ENCODE assay signal across 16 cellular contexts in genomic region chr7:78134748-78135147, GRCh38.
A peak's percentile ranks its signal among the peaks of the same experiment; 100 is the strongest.
DNase-seq lines count a peak whose midpoint lies in the region; ATAC-seq, FAIRE-seq and TF ChIP-seq lines count a peak whose summit lies in the region.
"Had no signal": no experiment of that assay in that cellular context is flagged by ENCODE, and none has a peak within 500 bp of the region (broad histone marks: within the 10 kb centered on the region; RNA-seq: fewer than 3 reads in every experiment).

No MANE protein-coding gene starts in this region.

- H3K9me3 ChIP-seq in K562 (replicated peaks; ENCODE audit: control insufficient read depth, insufficient read depth, low read depth, low read length) (no peaks in the 10 kb centered on the region), neuronal stem cell (replicated peaks in 1 of 2; ENCODE audit: control insufficient read depth in 2 of 2, insufficient read depth in 1 of 2, low read depth in 1 of 2, low read length in 2 of 2) (no peaks in the 10 kb centered on the region), ascending aorta (no peaks in the 10 kb centered on the region), MG63 (no peaks in the 10 kb centered on the region)
- H3K9me3 ChIP-seq: BE2C had no signal

- no peaks in the 10 kb centered on the region for H3K36me3 ChIP-seq in K562 (ENCODE audit: control insufficient read depth, insufficient read depth, low read length)
- H3K36me3 ChIP-seq in neuronal stem cell (replicated peaks in 1 of 2; ENCODE audit: control insufficient read depth in 2 of 2, insufficient read depth in 2 of 2, low read length in 2 of 2): peaks cover 0 to 3% of the 10 kb centered on the region in 2 donors
- no peaks in the 10 kb centered on the region for H3K36me3 ChIP-seq in ascending aorta
- H3K36me3 ChIP-seq in MG63: no peaks in the 10 kb centered on the region
- H3K36me3 ChIP-seq: BE2C had no signal

- H2AK5ac ChIP-seq in neuronal stem cell (ENCODE audit: low read depth, low read length): no peak overlapping the region

- H4K91ac ChIP-seq in neuronal stem cell (ENCODE audit: low read depth, low read length, poor library complexity): no peak overlapping the region

- H3K4me1 ChIP-seq in K562 (replicated peaks in 1 of 2; ENCODE audit: control insufficient read depth in 2 of 2, insufficient read depth in 2 of 2, low read length in 2 of 2) (no peaks in the 10 kb centered on the region), neuronal stem cell (ENCODE audit: control insufficient read depth in 2 of 2, insufficient read depth in 1 of 2, low read depth in 1 of 2, low read length in 2 of 2) (peaks cover 0 to 15% of the 10 kb centered on the region in 2 donors), ascending aorta (no peaks in the 10 kb centered on the region)

- no peak overlapping the region for H2BK5ac ChIP-seq in neuronal stem cell (ENCODE audit: low read length)

- CTCF ChIA-PET in K562 (lab: Yijun Ruan, JAX; ENCODE audit: low intra/inter-chr PET ratio): interaction anchor here (1.4 kb wide), 1 partner anchor 1884 kb away, joined by 3 read pairs; no protein-coding TSS in a partner anchor

- H3K9ac ChIP-seq in K562 (ENCODE audit: insufficient read depth in 1 of 2, low read depth in 2 of 2, low read length in 2 of 2) (no peak overlapping the region), neuronal stem cell (ENCODE audit: low read depth, low read length, poor library complexity) (no peak overlapping the region)

- WGBS in K562 (ENCODE audit: insufficient coverage, low coverage, missing lambda C conversion rate): 1% methylated on average over 11 of the region's 11 CpGs
- WGBS in neuronal stem cell (ENCODE audit: extremely low coverage in 2 of 2, insufficient read length in 2 of 2, insufficient replicate concordance in 1 of 2), 2 donors: no CpG with 5 or more reads among the region's 11 CpGs

- no peak overlapping the region for H2BK15ac ChIP-seq in neuronal stem cell (ENCODE audit: low read length)

- intact Hi-C loops in K562 (cut with micrococcal nuclease) (loop anchor here (1.0 to 10.0 kb wide), 2 partner anchors 92 to 1880 kb away; no protein-coding TSS in a partner anchor), ascending aorta (cut with DNase I) (loop anchor here (2.0 to 5.0 kb wide), 2 partner anchors 92 to 1043 kb away; no protein-coding TSS in a partner anchor)

- TF ChIP-seq EP300 in K562 (IDR thresholded peaks at IDR 0.05; ENCODE audit: low read length): no peak

- H3K4ac ChIP-seq in neuronal stem cell (ENCODE audit: low read length): no peak overlapping the region

- H2BK12ac ChIP-seq in neuronal stem cell (ENCODE audit: low read length): no peak overlapping the region

- peak overlapping the region; percentile 55 for H3K18ac ChIP-seq in neuronal stem cell (ENCODE audit: low read length)

- H3K79me2 ChIP-seq in K562 (ENCODE audit: control insufficient read depth, insufficient read depth, low read length): no peaks in the 10 kb centered on the region

- in situ Hi-C loops in K562 (cut with MboI): no loop called here

- POLR2A ChIA-PET in K562 (lab: Yijun Ruan, JAX): interaction anchor here (0.8 to 1.5 kb wide), 3 partner anchors 9 to 15 kb away, joined by 3 to 5 read pairs (median 3); no protein-coding TSS in a partner anchor

- FAIRE-seq in K562 (lab: Jason Lieb, UNC): no peak
- FAIRE-seq: D721Med had no signal

- no peak for TF ChIP-seq POLR2A in K562 (conservative IDR thresholded peaks at IDR 0.05)

- H2AFZ ChIP-seq in K562 (ENCODE audit: low read depth, low read length): no peak overlapping the region
- H2AFZ ChIP-seq in neuronal stem cell (ENCODE audit: low read length): no peak overlapping the region

- H4K20me1 ChIP-seq in K562 (replicated peaks; ENCODE audit: control insufficient read depth, insufficient read depth, low read length): no peaks in the 10 kb centered on the region

- no peak for TF ChIP-seq RAD21 in K562 (CRISPR knock-in tag; conservative IDR thresholded peaks at IDR 0.05 in 1 of 2, IDR thresholded peaks at IDR 0.05 in 1 of 2)

- no peak overlapping the region for H3K14ac ChIP-seq in neuronal stem cell (ENCODE audit: low read length)

- no peaks in the 10 kb centered on the region for H3K9me1 ChIP-seq in K562 (ENCODE audit: control insufficient read depth, insufficient read depth, low read length)

- no TSS peak for BruUV-seq in K562 (replicated peaks; lab: Mats Ljungman, UMichigan)

- H3K4me2 ChIP-seq in K562 (ENCODE audit: insufficient read depth, low read length) (no peak overlapping the region), neuronal stem cell (ENCODE audit: insufficient read depth, low read length, poor library complexity, severe bottlenecking) (no peak overlapping the region)

- peak overlapping the region; percentile 81 for H3K23ac ChIP-seq in neuronal stem cell (ENCODE audit: low read depth, low read length, poor library complexity)

- peak; percentile 11 for ATAC-seq in HG03378 (IDR thresholded peaks at IDR 0.05; ENCODE audit: unreplicated experiment)
- peak; percentile 76 for ATAC-seq in K562

- H3K27me3 ChIP-seq in K562 (ENCODE audit: control insufficient read depth in 2 of 2, insufficient read depth in 2 of 2, low read length in 2 of 2) (peaks cover 2 to 12% of the 10 kb centered on the region in 2 experiments; a peak in 3 of 5 replicates), neuronal stem cell (ENCODE audit: control insufficient read depth in 3 of 3, insufficient read depth in 3 of 3, low read depth in 1 of 3, low read length in 3 of 3) (no peaks in the 10 kb centered on the region), ascending aorta (no peaks in the 10 kb centered on the region), MG63 (no peaks in the 10 kb centered on the region)
- H3K27me3 ChIP-seq: BE2C had no signal

- H2BK120ac ChIP-seq in neuronal stem cell (ENCODE audit: low read depth, low read length): no peak overlapping the region

- TF ChIP-seq CTCF in K562 (IDR thresholded peaks at IDR 0.05 in 2 of 3, conservative IDR thresholded peaks at IDR 0.05 in 1 of 3; ENCODE audit: insufficient read depth in 2 of 3, low read depth in 1 of 3, low read length in 3 of 3) (no peak), ascending aorta (IDR thresholded peaks at IDR 0.05) (no peak)

- H3K27ac ChIP-seq in K562 (ENCODE audit: extremely low read depth, low read depth, low read length) (no peak overlapping the region), neuronal stem cell (replicated peaks; ENCODE audit: low read length) (no peak overlapping the region), ascending aorta (no peak overlapping the region)

- no peaks in the 10 kb centered on the region for H3K79me1 ChIP-seq in neuronal stem cell (ENCODE audit: low read depth, low read length)

- DNase-seq in NCI-H2227 (lab: John Stamatoyannopoulos, UW; ENCODE audit: unreplicated experiment): peak; percentile 17
- DNase-seq in NCI-H2227 treated with DMSO at 0.1 percent for 48 hours (lab: John Stamatoyannopoulos, UW): no peak
- no peak for DNase-seq in K562 (ENCODE audit: extremely low read depth in 1 of 4, low spot score in 3 of 4)
- no peak for DNase-seq in neuronal stem cell (ENCODE audit: low spot score)
- no peak for DNase-seq in DMS153 treated with DMSO at 0.1 percent for 48 hours (lab: John Stamatoyannopoulos, UW; ENCODE audit: unreplicated experiment)
- no peak for DNase-seq in ascending aorta (ENCODE audit: low spot score in 2 of 2)
- no peak for DNase-seq in MG63
- DNase-seq: C1 segment of cervical spinal cord; CD8-positive, alpha-beta memory T cell; DMS153; DMS79 treated with DMSO at 0.1 percent for 48 hours; GF-D8; GOT3 had no signal

- H4K8ac ChIP-seq in neuronal stem cell (ENCODE audit: low read depth, low read length): no peak overlapping the region

- no peak overlapping the region for H3K4me3 ChIP-seq in K562
- no peak overlapping the region for H3K4me3 ChIP-seq in neuronal stem cell (ENCODE audit: low read length in 2 of 2)
- H3K4me3 ChIP-seq in ascending aorta: no peak overlapping the region
- H3K4me3 ChIP-seq in MG63: no peak overlapping the region

TF ChIP-seq in K562, 482 proteins besides CTCF, POLR2A, EP300 and RAD21 (continues in another document):
- TF ChIP-seq NR2C1 (IDR thresholded peaks at IDR 0.05) (no peak), NR2C1 (tag; IDR thresholded peaks at IDR 0.05) (no peak), KLF6 (CRISPR knock-in tag; IDR thresholded peaks at IDR 0.05; ENCODE audit: borderline replicate concordance) (no peak), HDAC3 (IDR thresholded peaks at IDR 0.05; ENCODE audit: borderline replicate concordance, partially characterized antibody) (no peak), THRB (CRISPR knock-in tag; conservative IDR thresholded peaks at IDR 0.05) (no peak), ZHX1 (conservative IDR thresholded peaks at IDR 0.05; ENCODE audit: low read length) (no peak), NR2C2 (CRISPR knock-in tag; IDR thresholded peaks at IDR 0.05) (no peak), NR2C2 (tag; IDR thresholded peaks at IDR 0.05) (no peak), ARNT (IDR thresholded peaks at IDR 0.05) (no peak), ZNF121 (CRISPR knock-in tag; conservative IDR thresholded peaks at IDR 0.05) (no peak)
